ENCODE assay signal across 11 cellular contexts in the genomic region with DNA sequence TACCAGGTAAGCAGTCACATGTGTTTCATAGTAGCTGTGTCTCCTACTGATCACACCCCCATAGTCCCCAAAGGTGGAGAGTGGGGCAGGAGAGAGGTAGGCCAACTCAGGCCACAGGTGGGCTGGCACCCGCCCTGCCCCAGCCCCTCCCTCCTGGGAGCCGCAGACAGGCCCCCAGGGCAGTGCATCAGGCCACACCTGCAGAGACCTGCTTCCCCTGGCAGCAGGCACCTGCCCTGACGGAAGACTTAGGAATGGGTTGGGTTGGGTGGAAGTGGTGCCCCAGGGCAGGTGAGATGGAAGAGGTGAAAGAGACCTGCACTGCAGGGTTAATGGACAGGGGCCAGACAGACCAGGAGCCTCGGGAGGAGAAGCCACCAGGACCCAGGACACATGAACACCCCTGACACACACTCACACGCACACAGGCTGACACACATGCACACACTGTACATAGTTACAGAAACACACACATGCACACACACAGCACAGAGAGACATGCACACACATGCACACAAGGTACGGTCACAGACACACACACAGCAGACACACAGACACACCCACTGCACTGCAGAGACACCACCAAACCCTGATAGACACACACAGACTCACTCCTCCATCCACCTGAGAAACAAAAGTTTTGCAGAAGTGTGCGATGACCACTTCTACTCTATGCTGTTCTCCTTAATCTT. TPM values are rescaled to one million over a fixed set of nuclear protein-coding genes. Genes with fewer than 3 reads are reported as not detected.
DNase-seq lines count a peak whose midpoint lies in the region; ATAC-seq and TF ChIP-seq lines count a peak whose summit lies in the region.
"Had no signal": no experiment of that assay in that cellular context is flagged by ENCODE, and none has a peak within 500 bp of the region (broad histone marks: within the 10 kb centered on the region; RNA-seq: fewer than 3 reads in every experiment).

No MANE protein-coding gene starts in this region.

- 85% methylated on average over 7 of the region's 7 CpGs for WGBS in esophagus muscularis mucosa

- no peak for TF ChIP-seq EP300 in esophagus muscularis mucosa (IDR thresholded peaks at IDR 0.05)

- H3K36me3 Mint-ChIP-seq in T-cell (peaks cover 7% of the 10 kb centered on the region), osteocyte (ENCODE audit: unreplicated experiment) (peaks cover 7% of the 10 kb centered on the region)

- H3K36me3 ChIP-seq in HEK293 (ENCODE audit: control insufficient read depth in 2 of 2, insufficient read depth in 1 of 2, low read length in 2 of 2) (peaks cover 0 to 8% of the 10 kb centered on the region in 2 experiments; a peak in 1 of 3 replicates), esophagus muscularis mucosa (no peaks in the 10 kb centered on the region), Karpas-422 (ENCODE audit: insufficient read depth, low read length) (no peaks in the 10 kb centered on the region)
- H3K36me3 ChIP-seq: MG63, upper lobe of left lung had no signal

- no peaks in the 10 kb centered on the region for H3K9me3 ChIP-seq in HEK293 (ENCODE audit: control insufficient read depth, insufficient read depth, low read depth, low read length)
- H3K9me3 ChIP-seq in esophagus muscularis mucosa: peaks cover 0 to 9% (median 3%) of the 10 kb centered on the region in 4 donors
- no peaks in the 10 kb centered on the region for H3K9me3 ChIP-seq in Karpas-422 (ENCODE audit: low read length)
- H3K9me3 ChIP-seq: upper lobe of left lung had no signal

- H3K9me3 Mint-ChIP-seq in T-cell (peaks cover 7 to 9% (median 7%) of the 10 kb centered on the region in 3 donors), osteocyte (ENCODE audit: unreplicated experiment) (peaks cover 11% of the 10 kb centered on the region)

- peaks cover 8 to 15% (median 11%) of the 10 kb centered on the region in 3 donors for H3K4me1 Mint-ChIP-seq in T-cell
- H3K4me1 Mint-ChIP-seq in osteocyte (ENCODE audit: unreplicated experiment): peaks cover 28% of the 10 kb centered on the region

- POLR2A ChIA-PET in HEK293 (lab: Yijun Ruan, JAX) (no interaction called here), T-cell (lab: Charles Lee) (no interaction called here)

- no peak overlapping the region for H2AFZ ChIP-seq in Karpas-422 (ENCODE audit: low read length)
- H2AFZ ChIP-seq: parathyroid adenoma had no signal

- no peaks in the 10 kb centered on the region for H3K9me2 ChIP-seq in Karpas-422 (replicated peaks; ENCODE audit: insufficient read depth, low read length)

- H3K27ac ChIP-seq in HEK293 (ENCODE audit: extremely low read depth, low read depth, low read length) (no peak overlapping the region), esophagus muscularis mucosa (replicated peaks in 1 of 4) (peak overlapping the region; percentile 71 to 83 (median 78)), Karpas-422 (ENCODE audit: low read length) (no peak overlapping the region)
- H3K27ac ChIP-seq: parathyroid adenoma had no signal

- peak overlapping the region; percentile 69 to 82 (median 73) for H3K4me3 Mint-ChIP-seq in T-cell
- H3K4me3 Mint-ChIP-seq in osteocyte (ENCODE audit: unreplicated experiment): peak overlapping the region; percentile 78

- H3K27me3 Mint-ChIP-seq in T-cell (peaks cover 36 to 72% of the 10 kb centered on the region in 2 donors), osteocyte (ENCODE audit: unreplicated experiment) (peaks cover 3% of the 10 kb centered on the region)

- no peak for TF ChIP-seq CTCF in HEK293 (tag by site-specific recombination; IDR thresholded peaks at IDR 0.05)
- TF ChIP-seq CTCF in esophagus muscularis mucosa (IDR thresholded peaks at IDR 0.05): no peak
- no peak for TF ChIP-seq CTCF in osteocyte (IDR thresholded peaks at IDR 0.05)

- H3K27me3 ChIP-seq in esophagus muscularis mucosa (peaks cover 0 to 11% (median 0%) of the 10 kb centered on the region in 4 donors), Karpas-422 (ENCODE audit: low read length) (no peaks in the 10 kb centered on the region)
- H3K27me3 ChIP-seq: MG63 had no signal

- no peak overlapping the region for H3K9ac ChIP-seq in Karpas-422 (ENCODE audit: low read length)
- H3K9ac ChIP-seq: parathyroid adenoma had no signal

- no peak for TF ChIP-seq POLR2A in esophagus muscularis mucosa (IDR thresholded peaks at IDR 0.05; ENCODE audit: low read depth)

- H3K4me3 ChIP-seq in HEK293 (ENCODE audit: low read depth, low read length) (no peak overlapping the region), esophagus muscularis mucosa (no peak overlapping the region), Karpas-422 (ENCODE audit: low read length) (no peak overlapping the region)
- H3K4me3 ChIP-seq: MG63 had no signal

- no peaks in the 10 kb centered on the region for H3K79me2 ChIP-seq in Karpas-422 (ENCODE audit: low read length)
- H3K79me2 ChIP-seq: parathyroid adenoma had no signal

- ATAC-seq in T-cell (replicated peaks in 1 of 4) (no peak), GM21447 (IDR thresholded peaks at IDR 0.05; ENCODE audit: unreplicated experiment) (no peak)

- no peaks in the 10 kb centered on the region for H3K4me1 ChIP-seq in HEK293 (ENCODE audit: control insufficient read depth, insufficient read depth, low read length)
- H3K4me1 ChIP-seq in esophagus muscularis mucosa: peaks cover 13 to 47% (median 39%) of the 10 kb centered on the region in 4 donors
- no peaks in the 10 kb centered on the region for H3K4me1 ChIP-seq in Karpas-422 (ENCODE audit: low read length)
- H3K4me1 ChIP-seq: parathyroid adenoma had no signal

- H3K27ac Mint-ChIP-seq in T-cell (no peak overlapping the region), osteocyte (ENCODE audit: unreplicated experiment) (peak overlapping the region; percentile 63)

- no peak overlapping the region for H3K4me2 ChIP-seq in Karpas-422 (ENCODE audit: low read depth, low read length, poor library complexity, severe bottlenecking)

- intact Hi-C loops in esophagus muscularis mucosa (cut with DNase I): no loop called here

- no peak for DNase-seq in T-cell
- DNase-seq in esophagus muscularis mucosa (ENCODE audit: extremely low spot score): no peak
- no peak for DNase-seq in osteocyte (ENCODE audit: extremely low spot score, unreplicated experiment)
- DNase-seq in DMS153 (lab: John Stamatoyannopoulos, UW): no peak
- no peak for DNase-seq in Karpas-422
- DNase-seq: central memory CD4-positive, alpha-beta T cell had no signal

- 0 out of 2 replicates have a peak, but pooled peaks cover 4% of the 10 kb centered on the region for H4K20me1 ChIP-seq in Karpas-422 (ENCODE audit: insufficient read depth, low read depth, low read length)

- CTCF ChIA-PET in HEK293 (lab: Yijun Ruan, JAX) (no interaction called here), T-cell (lab: Charles Lee) (no interaction called here)

TF ChIP-seq in HEK293, 187 proteins besides CTCF, POLR2A, EP300 and RAD21 (continues in another document):
- TF ChIP-seq ZNF701 (tag by site-specific recombination; IDR thresholded peaks at IDR 0.05) (no peak), ZNF670 (tag by site-specific recombination; IDR thresholded peaks at IDR 0.05; ENCODE audit: low read depth) (no peak), ZBTB10 (tag by site-specific recombination; IDR thresholded peaks at IDR 0.05) (no peak)
- TF ChIP-seq, protein P1, sequence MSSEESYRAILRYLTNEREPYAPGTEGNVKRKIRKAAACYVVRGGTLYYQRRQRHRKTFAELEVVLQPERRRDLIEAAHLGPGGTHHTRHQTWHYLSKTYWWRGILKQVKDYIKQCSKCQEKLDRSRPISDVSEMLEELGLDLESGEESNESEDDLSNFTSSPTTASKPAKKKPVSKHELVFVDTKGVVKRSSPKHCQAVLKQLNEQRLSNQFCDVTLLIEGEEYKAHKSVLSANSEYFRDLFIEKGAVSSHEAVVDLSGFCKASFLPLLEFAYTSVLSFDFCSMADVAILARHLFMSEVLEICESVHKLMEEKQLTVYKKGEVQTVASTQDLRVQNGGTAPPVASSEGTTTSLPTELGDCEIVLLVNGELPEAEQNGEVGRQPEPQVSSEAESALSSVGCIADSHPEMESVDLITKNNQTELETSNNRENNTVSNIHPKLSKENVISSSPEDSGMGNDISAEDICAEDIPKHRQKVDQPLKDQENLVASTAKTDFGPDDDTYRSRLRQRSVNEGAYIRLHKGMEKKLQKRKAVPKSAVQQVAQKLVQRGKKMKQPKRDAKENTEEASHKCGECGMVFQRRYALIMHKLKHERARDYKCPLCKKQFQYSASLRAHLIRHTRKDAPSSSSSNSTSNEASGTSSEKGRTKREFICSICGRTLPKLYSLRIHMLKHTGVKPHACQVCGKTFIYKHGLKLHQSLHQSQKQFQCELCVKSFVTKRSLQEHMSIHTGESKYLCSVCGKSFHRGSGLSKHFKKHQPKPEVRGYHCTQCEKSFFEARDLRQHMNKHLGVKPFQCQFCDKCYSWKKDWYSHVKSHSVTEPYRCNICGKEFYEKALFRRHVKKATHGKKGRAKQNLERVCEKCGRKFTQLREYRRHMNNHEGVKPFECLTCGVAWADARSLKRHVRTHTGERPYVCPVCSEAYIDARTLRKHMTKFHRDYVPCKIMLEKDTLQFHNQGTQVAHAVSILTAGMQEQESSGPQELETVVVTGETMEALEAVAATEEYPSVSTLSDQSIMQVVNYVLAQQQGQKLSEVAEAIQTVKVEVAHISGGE (tag by site-specific recombination; conservative IDR thresholded peaks at IDR 0.05; ENCODE audit: low read depth): no peak

RNA-seq across cellular contexts. Expression of gene COL18A1, which starts 1.7 kb away (rescaled TPM):
- total RNA-seq in T-cell (10 to 100 TPM in 3 of 5 donors, 1 to 10 TPM in 2; 7.2 to 53.8 (median 10.5) TPM), esophagus muscularis mucosa (100 to 1,000 TPM in 3 of 4 donors, 10 to 100 TPM in 1; 97.7 to 173 (median 110) TPM), osteocyte (515 and 555 TPM in 2 replicates)
- 0.11 and 0.36 TPM in 2 replicates for total RNA-seq in Karpas-422 (2014; rRNA removed; shearing (Covaris generic); ENCODE audit: low replicate concordance)

Comparison
In these comparisons a context has a peak if more than half of its experiments do, and no peak if none do; other contexts are left out.
1. H3K27ac ChIP-seq: peak in esophagus muscularis mucosa (4 of 4); none in HEK293 (single experiment) and Karpas-422 (single experiment).